ENCODE assay signal across 8 cellular contexts in genomic region chr12:11650697-11651281, GRCh38. TPM values are rescaled to one million over a fixed set of nuclear protein-coding genes. Genes with fewer than 3 reads are reported as not detected.
DNase-seq lines count a peak whose midpoint lies in the region; ATAC-seq lines count a peak whose summit lies in the region.

No MANE protein-coding gene starts in this region.

- DNase-seq in activated T-cell treated with anti-CD3 and anti-CD28 coated beads, Interleukin-2, amount 50 U/mL, for 24 hours = no peak
- DNase-seq in activated T-cell treated with anti-CD3 and anti-CD28 coated beads, Interleukin-2, amount 50 U/mL, for 1 hour = no peak
- DNase-seq in NCI-H526 treated with DMSO at 0.1 percent for 48 hours (lab: John Stamatoyannopoulos, UW) (peak; percentile 67), astrocyte of the hippocampus (ENCODE audit: low read depth, low spot score) (peak; percentile 65), immature natural killer cell (peak; percentile 26 to 40 (median 36))

- H3K9me3 Mint-ChIP-seq in activated T-cell treated with anti-CD3 and anti-CD28 coated beads, Interleukin-2, amount 50 U/mL, for 24 hours = no peaks in the 10 kb centered on the region
- H3K9me3 Mint-ChIP-seq in immature natural killer cell = no peaks in the 10 kb centered on the region

- peaks cover 16 to 37% (median 34%) of the 10 kb centered on the region in 3 donors for H3K4me1 ChIP-seq in skeletal muscle tissue (ENCODE audit: control insufficient read depth in 3 of 3, insufficient read depth in 3 of 3, low read length in 3 of 3)

- H3K9ac ChIP-seq in skeletal muscle tissue (ENCODE audit: low read depth in 1 of 3, low read length in 3 of 3) = peak overlapping the region; percentile 79 to 96 (median 88)

- H3K27ac ChIP-seq in skeletal muscle tissue (ENCODE audit: low read depth, low read length) = peak overlapping the region; percentile 95

- H3K36me3 Mint-ChIP-seq in activated T-cell treated with anti-CD3 and anti-CD28 coated beads, Interleukin-2, amount 50 U/mL, for 24 hours (ENCODE audit: low read depth) = peaks cover 36% of the 10 kb centered on the region
- H3K36me3 Mint-ChIP-seq in immature natural killer cell = no peaks in the 10 kb centered on the region

- peak overlapping the region; percentile 86 for H3K4me3 Mint-ChIP-seq in activated T-cell treated with anti-CD3 and anti-CD28 coated beads, Interleukin-2, amount 50 U/mL, for 24 hours
- peak overlapping the region; percentile 90 to 100 (median 99) for H3K4me3 Mint-ChIP-seq in immature natural killer cell

- peaks cover 55% of the 10 kb centered on the region for H3K4me1 Mint-ChIP-seq in activated T-cell treated with anti-CD3 and anti-CD28 coated beads, Interleukin-2, amount 50 U/mL, for 24 hours (ENCODE audit: low read depth)
- peaks cover 43 to 55% of the 10 kb centered on the region in 2 donors for H3K4me1 Mint-ChIP-seq in immature natural killer cell

- peak overlapping the region; percentile 85 to 98 (median 91) for H3K4me3 ChIP-seq in skeletal muscle tissue (ENCODE audit: low read length in 3 of 3)

- H3K9me3 ChIP-seq in skeletal muscle tissue (ENCODE audit: control insufficient read depth in 3 of 3, low read length in 3 of 3) = no peaks in the 10 kb centered on the region

- H3K27ac Mint-ChIP-seq in activated T-cell treated with anti-CD3 and anti-CD28 coated beads, Interleukin-2, amount 50 U/mL, for 24 hours = peak overlapping the region; percentile 94
- H3K27ac Mint-ChIP-seq in immature natural killer cell = peak overlapping the region; percentile 86 to 97 (median 94)

- H3K27me3 ChIP-seq in skeletal muscle tissue (ENCODE audit: control insufficient read depth in 3 of 3, insufficient read depth in 3 of 3, low read length in 3 of 3) = no peaks in the 10 kb centered on the region

- ATAC-seq in GM19467 (IDR thresholded peaks at IDR 0.05; ENCODE audit: unreplicated experiment) (no peak), HG02678 (IDR thresholded peaks at IDR 0.05; ENCODE audit: unreplicated experiment) (no peak)

- no peaks in the 10 kb centered on the region for H3K36me3 ChIP-seq in skeletal muscle tissue (ENCODE audit: control insufficient read depth in 3 of 3, insufficient read depth in 3 of 3, low read length in 3 of 3)

- no peaks in the 10 kb centered on the region for H3K27me3 Mint-ChIP-seq in activated T-cell treated with anti-CD3 and anti-CD28 coated beads, Interleukin-2, amount 50 U/mL, for 24 hours
- H3K27me3 Mint-ChIP-seq in immature natural killer cell (ENCODE audit: low read depth in 3 of 3) = peaks cover 9 to 22% (median 11%) of the 10 kb centered on the region in 3 donors

RNA-seq across cellular contexts. Expression of gene ETV6, which starts 1.3 kb away (rescaled TPM):
- 1 to 10 TPM; 3.0 to 5.4 (median 3.2) TPM for polyA plus RNA-seq in immature natural killer cell
- 4.2 TPM for total RNA-seq in skeletal muscle tissue

Comparison
In these comparisons a context has a peak if more than half of its experiments do, and no peak if none do; other contexts are left out.
1. DNase-seq: peak in NCI-H526 treated with DMSO at 0.1 percent for 48 hours (single experiment), astrocyte of the hippocampus (single experiment) and immature natural killer cell (3 of 3); none in activated T-cell treated with anti-CD3 and anti-CD28 coated beads, Interleukin-2, amount 50 U/mL, for 24 hours (single experiment) and activated T-cell treated with anti-CD3 and anti-CD28 coated beads, Interleukin-2, amount 50 U/mL, for 1 hour (single experiment).